In the genomic region with DNA sequence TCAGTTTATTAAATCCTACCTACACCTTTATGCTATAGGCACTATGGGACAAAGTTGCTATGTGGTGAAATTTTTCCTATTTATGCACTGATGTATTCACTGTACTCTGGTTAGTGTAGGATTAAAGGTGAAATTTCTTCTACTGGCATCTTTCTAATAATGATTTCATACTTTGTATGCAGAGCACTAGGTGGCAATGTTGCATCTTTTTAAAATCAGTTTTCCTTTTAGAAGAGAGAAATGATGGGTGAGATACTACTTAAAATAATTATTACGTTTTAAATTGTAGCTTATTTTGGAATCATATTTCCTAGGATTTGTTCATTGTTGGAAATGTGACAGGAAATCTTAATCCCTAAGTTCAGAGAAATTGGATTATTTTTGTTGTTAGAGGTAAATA, we compare ENCODE assay signal across 8 cellular contexts.
A peak's percentile ranks its signal among the peaks of the same experiment; 100 is the strongest.
DNase-seq lines count a peak whose midpoint lies in the region; TF ChIP-seq lines count a peak whose summit lies in the region.

No MANE protein-coding gene starts in this region.

- no peaks in the 10 kb centered on the region for H3K27me3 ChIP-seq in CD8-positive, alpha-beta memory T cell (ENCODE audit: insufficient read depth, low read length, poor library complexity, severe bottlenecking)

- H3K9me3 ChIP-seq in CD8-positive, alpha-beta memory T cell (ENCODE audit: low read length), result no peaks in the 10 kb centered on the region

- TF ChIP-seq CTCF in MCF 10A (IDR thresholded peaks at IDR 0.05; ENCODE audit: unreplicated experiment) (peak; percentile 55), nephron (IDR thresholded peaks at IDR 0.05; ENCODE audit: unreplicated experiment in 3 of 3) (peak; percentile 49 to 79 (median 59))

- H3K4me1 Mint-ChIP-seq in MCF 10A (ENCODE audit: insufficient read depth, unreplicated experiment) (no peaks in the 10 kb centered on the region), nephron (peaks cover 26% of the 10 kb centered on the region)
- H3K4me1 Mint-ChIP-seq in CD8-positive, alpha-beta memory T cell, result no peaks in the 10 kb centered on the region

- H3K36me3 ChIP-seq in CD8-positive, alpha-beta memory T cell (ENCODE audit: insufficient read depth, low read length), result no peaks in the 10 kb centered on the region

- no peak overlapping the region for H3K4me3 ChIP-seq in CD8-positive, alpha-beta memory T cell (ENCODE audit: low read length)

- CTCF ChIA-PET in MCF 10A (lab: Yijun Ruan, JAX), result interaction anchor here (0.6 to 2.5 kb wide), 21 partner anchors 8 to 1973 kb away, joined by 3 to 9 read pairs (median 3); no protein-coding TSS in a partner anchor
- CTCF ChIA-PET in CD8-positive, alpha-beta memory T cell (lab: Charles Lee), result no interaction called here

- DNase-seq in EL (peak; percentile 6), NCI-H128 (lab: John Stamatoyannopoulos, UW; ENCODE audit: unreplicated experiment) (peak; percentile 25), MCF 10A (ENCODE audit: unreplicated experiment) (no peak), HuH-7 (ENCODE audit: low spot score) (no peak)
- DNase-seq in stimulated activated CD4-positive, alpha-beta T cell treated with anti-CD3 and anti-CD28 coated beads, Interleukin-4, amount 100 ng/mL, for 24 hours, result no peak
- no peak for DNase-seq in activated CD8-positive, alpha-beta memory T cell treated with anti-CD3 and anti-CD28 coated beads for 24 hours
- no peak for DNase-seq in CD8-positive, alpha-beta memory T cell

- no peak overlapping the region for H3K27ac Mint-ChIP-seq in MCF 10A (ENCODE audit: low read depth, unreplicated experiment)
- H3K27ac Mint-ChIP-seq in nephron, result no peak overlapping the region
- no peak overlapping the region for H3K27ac Mint-ChIP-seq in CD8-positive, alpha-beta memory T cell

- POLR2A ChIA-PET in MCF 10A (lab: Yijun Ruan, JAX), result no interaction called here
- POLR2A ChIA-PET in CD8-positive, alpha-beta memory T cell (lab: Charles Lee), result no interaction called here

- BruUV-seq in MCF 10A (replicated peaks; lab: Mats Ljungman, UMichigan), result no TSS peak

- no peaks in the 10 kb centered on the region for H3K4me1 ChIP-seq in CD8-positive, alpha-beta memory T cell (ENCODE audit: insufficient read depth, low read length)

- H3K27ac ChIP-seq in CD8-positive, alpha-beta memory T cell (ENCODE audit: low read depth, low read length), result no peak overlapping the region

- H3K4me3 Mint-ChIP-seq in MCF 10A (ENCODE audit: unreplicated experiment), result no peak overlapping the region
- no peak overlapping the region for H3K4me3 Mint-ChIP-seq in nephron
- no peak overlapping the region for H3K4me3 Mint-ChIP-seq in CD8-positive, alpha-beta memory T cell

- H3K9me3 Mint-ChIP-seq in MCF 10A (ENCODE audit: unreplicated experiment) (peaks cover 5% of the 10 kb centered on the region), nephron (no peaks in the 10 kb centered on the region)
- no peaks in the 10 kb centered on the region for H3K9me3 Mint-ChIP-seq in CD8-positive, alpha-beta memory T cell

- H3K36me3 Mint-ChIP-seq in MCF 10A (ENCODE audit: insufficient read depth, unreplicated experiment) (peaks cover 5% of the 10 kb centered on the region), nephron (ENCODE audit: low read depth) (no peaks in the 10 kb centered on the region)
- H3K36me3 Mint-ChIP-seq in CD8-positive, alpha-beta memory T cell, result no peaks in the 10 kb centered on the region

- H3K27me3 Mint-ChIP-seq in MCF 10A (ENCODE audit: insufficient read depth, unreplicated experiment) (no peaks in the 10 kb centered on the region), nephron (ENCODE audit: low read depth) (no peaks in the 10 kb centered on the region)
- H3K27me3 Mint-ChIP-seq in CD8-positive, alpha-beta memory T cell, result peaks cover 1 to 27% of the 10 kb centered on the region in 2 donors

- intact Hi-C loops in MCF 10A (cut with micrococcal nuclease), result loop anchor here (2.0 to 5.0 kb wide), 4 partner anchors 224 to 1295 kb away; no protein-coding TSS in a partner anchor

Comparison
In these comparisons a context has a peak if more than half of its experiments do, and no peak if none do; other contexts are left out.
1. DNase-seq: peak in EL (single experiment) and NCI-H128 (single experiment); none in MCF 10A (single experiment), stimulated activated CD4-positive, alpha-beta T cell treated with anti-CD3 and anti-CD28 coated beads, Interleukin-4, amount 100 ng/mL, for 24 hours (single experiment), activated CD8-positive, alpha-beta memory T cell treated with anti-CD3 and anti-CD28 coated beads for 24 hours (single experiment), HuH-7 (single experiment) and CD8-positive, alpha-beta memory T cell (0 of 5).